2 cellular contexts compared by ENCODE assay signal in genomic region chr22:31753634-31754471, GRCh38.
A peak's percentile ranks its signal among the peaks of the same experiment; 100 is the strongest.
TF ChIP-seq lines count a peak whose summit lies in the region.

Gene DEPDC5 (plus strand): TSS chr22:31754019. CDS start chr22:31754922, 903 bp downstream.

TF ChIP-seq in IMR-90, 13 proteins besides CTCF, POLR2A, EP300 and RAD21:
- peak; percentile 63; the same call in 1 of the 2 replicates for TF ChIP-seq MAZ (IDR thresholded peaks at IDR 0.05; ENCODE audit: borderline replicate concordance, low read depth, low read length)
- TF ChIP-seq USF2 (IDR thresholded peaks at IDR 0.05; ENCODE audit: low read depth, low read length): peak; percentile 4; the same call in 1 of the 2 replicates
- TF ChIP-seq SMC3 (IDR thresholded peaks at IDR 0.05; ENCODE audit: low read depth, low read length): no peak
- TF ChIP-seq FOS (IDR thresholded peaks at IDR 0.05; ENCODE audit: low read depth, low read length): 0 out of 2 replicates have a peak, but pooled peaks have one; percentile 48
- no peak for TF ChIP-seq ELK1 (IDR thresholded peaks at IDR 0.05; ENCODE audit: borderline replicate concordance, low read depth, low read length)
- TF ChIP-seq NFE2L2 (IDR thresholded peaks at IDR 0.05; ENCODE audit: low read depth, low read length): no peak
- no peak for TF ChIP-seq RFX5 (IDR thresholded peaks at IDR 0.05; ENCODE audit: low read depth, low read length)

TF ChIP-seq in endothelial cell of umbilical vein, 7 proteins besides CTCF, POLR2A, EP300 and RAD21:
- TF ChIP-seq POLR2AphosphoS5 (IDR thresholded peaks at IDR 0.05; ENCODE audit: insufficient read depth, low read depth, low read length) (peak; percentile 79), FOS (IDR thresholded peaks at IDR 0.05; ENCODE audit: borderline replicate concordance, insufficient read depth, low read length) (peak; percentile 31), JUN (IDR thresholded peaks at IDR 0.05; ENCODE audit: borderline replicate concordance, insufficient read depth, insufficient read length, low read depth) (no peak)
